31 cellular contexts compared by ENCODE assay signal in genomic region chr19:28582807-28583206, GRCh38.
"Had no signal": no experiment of that assay in that cellular context is flagged by ENCODE, and none has a peak within 500 bp of the region (broad histone marks: within the 10 kb centered on the region; RNA-seq: fewer than 3 reads in every experiment).

No MANE protein-coding gene starts in this region.

- H3K27ac Mint-ChIP-seq: activated CD8-positive, alpha-beta T cell treated with anti-CD3 and anti-CD28 coated beads for 36 hours; activated naive CD4-positive, alpha-beta T cell treated with anti-CD3 and anti-CD28 coated beads, Interleukin-2, amount 50 U/mL, for 24 hours; activated naive CD8-positive, alpha-beta T cell treated with anti-CD3 and anti-CD28 coated beads, Interleukin-2, amount 10 ng/mL, durations not matched to agents 7 days and 5 days; activated T-helper 2 cell treated with anti-CD3 and anti-CD28 coated beads, Interferon-gamma antibody, Interleukin-2, Interleukin-4, amounts not matched to agents 10 μg/mL and 5 μg/mL and 100 μg/mL, durations not matched to agents 14 hours and 24 hours and 36 hours had no signal

- H3K9me3 Mint-ChIP-seq: activated CD8-positive, alpha-beta T cell treated with anti-CD3 and anti-CD28 coated beads for 36 hours; activated naive CD8-positive, alpha-beta T cell treated with anti-CD3 and anti-CD28 coated beads, Interleukin-2, amount 10 ng/mL, durations not matched to agents 7 days and 5 days; activated T-helper 2 cell treated with anti-CD3 and anti-CD28 coated beads, Interferon-gamma antibody, Interleukin-2, Interleukin-4, amounts not matched to agents 10 μg/mL and 5 μg/mL and 100 μg/mL, durations not matched to agents 14 hours and 24 hours and 36 hours; central memory CD8-positive, alpha-beta T cell had no signal

- H3K27me3 Mint-ChIP-seq: activated CD8-positive, alpha-beta T cell treated with anti-CD3 and anti-CD28 coated beads for 36 hours; activated naive CD4-positive, alpha-beta T cell treated with anti-CD3 and anti-CD28 coated beads, Interleukin-2, amount 50 U/mL, for 24 hours; activated naive CD8-positive, alpha-beta T cell treated with anti-CD3 and anti-CD28 coated beads, Interleukin-2, amount 10 ng/mL, durations not matched to agents 7 days and 5 days; central memory CD8-positive, alpha-beta T cell had no signal

- H3K4me3 ChIP-seq: ascending aorta, cardiac muscle cell had no signal

- H3K4me3 Mint-ChIP-seq: activated CD8-positive, alpha-beta T cell treated with anti-CD3 and anti-CD28 coated beads for 36 hours; activated naive CD4-positive, alpha-beta T cell treated with anti-CD3 and anti-CD28 coated beads, Interleukin-2, amount 50 U/mL, for 24 hours; activated naive CD8-positive, alpha-beta T cell treated with anti-CD3 and anti-CD28 coated beads, Interleukin-2, amount 10 ng/mL, durations not matched to agents 7 days and 5 days; central memory CD8-positive, alpha-beta T cell had no signal

- H3K4me1 Mint-ChIP-seq: activated naive CD4-positive, alpha-beta T cell treated with anti-CD3 and anti-CD28 coated beads, Interleukin-2, amount 50 U/mL, for 24 hours; activated naive CD8-positive, alpha-beta T cell treated with anti-CD3 and anti-CD28 coated beads, Interleukin-2, amount 10 ng/mL, durations not matched to agents 7 days and 5 days; central memory CD8-positive, alpha-beta T cell had no signal

- H3K36me3 Mint-ChIP-seq: activated naive CD4-positive, alpha-beta T cell treated with anti-CD3 and anti-CD28 coated beads, Interleukin-2, amount 50 U/mL, for 24 hours; activated naive CD8-positive, alpha-beta T cell treated with anti-CD3 and anti-CD28 coated beads, Interleukin-2, amount 10 ng/mL, durations not matched to agents 7 days and 5 days had no signal

- H3K27me3 ChIP-seq: ascending aorta, cardiac muscle cell had no signal

- H3K36me3 ChIP-seq: ascending aorta, cardiac muscle cell had no signal

- DNase-seq: activated CD4-positive, alpha-beta T cell treated with anti-CD3 and anti-CD28 coated beads for 1 hour; activated CD4-positive, alpha-beta T cell treated with anti-CD3 and anti-CD28 coated beads for 48 hours; activated CD4-positive, CD25-positive, alpha-beta regulatory T cell; activated CD8-positive, alpha-beta T cell treated with anti-CD3 and anti-CD28 coated beads for 36 hours; activated gamma-delta T cell; activated naive CD4-positive, alpha-beta T cell treated with Interleukin-2 at 50 U/mL for 16 hours; activated naive CD8-positive, alpha-beta T cell treated with anti-CD3 and anti-CD28 coated beads, Interleukin-2, amount 10 ng/mL, durations not matched to agents 7 days and 5 days; activated T-cell treated with anti-CD3 and anti-CD28 coated beads, Interleukin-2, amount 50 U/mL, for 1 hour; amygdala; NCI-H1092 treated with DMSO at 0.1 percent for 48 hours; NCI-H1417; NCI-H146; NCI-H187; NCI-H2029 treated with DMSO at 0.1 percent for 48 hours; NCI-H2107; NCI-H2171; NCI-H510A; NCI-H69; NCI-H82; SHP77 treated with DMSO at 0.1 percent for 48 hours; SW 1271; T-helper 1 cell; T-helper 2 cell; T-helper 9 cell had no signal

- H3K27ac ChIP-seq: ascending aorta, cardiac muscle cell, VCaP had no signal

- ATAC-seq: activated CD8-positive, alpha-beta T cell treated with anti-CD3 and anti-CD28 coated beads for 36 hours; Panc1 had no signal

- H3K4me1 ChIP-seq: ascending aorta had no signal

- H3K9me3 ChIP-seq: ascending aorta had no signal
